ENCODE assay signal across 33 cellular contexts in the genomic region with DNA sequence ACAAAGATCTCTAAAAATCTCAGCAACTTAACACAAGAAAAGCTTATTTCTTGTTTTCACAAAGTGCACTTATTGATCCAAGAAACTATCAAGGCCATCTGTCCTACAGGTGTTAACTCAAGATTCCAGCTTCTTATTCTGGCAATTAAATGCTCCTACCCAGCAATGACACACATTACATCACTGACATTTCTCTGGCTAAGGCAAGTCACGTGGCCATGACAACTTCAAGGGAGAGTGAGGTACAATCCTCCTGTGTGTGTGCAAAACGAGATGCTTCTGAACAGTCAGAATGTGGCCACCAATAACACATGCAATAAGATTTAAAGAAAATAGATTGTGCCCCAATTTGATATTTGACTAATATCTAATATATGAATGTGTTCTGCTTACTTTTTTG.
"Had no signal": no experiment of that assay in that cellular context is flagged by ENCODE, and none has a peak within 500 bp of the region (broad histone marks: within the 10 kb centered on the region; RNA-seq: fewer than 3 reads in every experiment).

No MANE protein-coding gene starts in this region.

- H3K4me1 ChIP-seq: adrenal gland had no signal

- H3K27ac ChIP-seq: adrenal gland, cardiac muscle cell, VCaP had no signal

- DNase-seq: activated B cell treated with CpG ODN at 0.5 μM for 24 hours; activated CD4-positive, alpha-beta memory T cell treated with anti-CD3 and anti-CD28 coated beads for 36 hours; activated CD4-positive, alpha-beta T cell treated with anti-CD3 and anti-CD28 coated beads for 4 hours; activated CD4-positive, alpha-beta T cell treated with anti-CD3 and anti-CD28 coated beads, Interleukin-2, amount 10 ng/mL, durations not matched to agents 24 days and 14 days; activated CD4-positive, alpha-beta T cell treated with anti-CD3 and anti-CD28 coated beads, Interleukin-2, amount 50 U/mL, for 1 hour; activated CD4-positive, alpha-beta T cell treated with anti-CD3 and anti-CD28 coated beads, Interleukin-2, amount 50 U/mL, for 4 hours; activated CD4-positive, CD25-positive, alpha-beta regulatory T cell treated with anti-CD3 and anti-CD28 coated beads, Interleukin-2, amount 50 U/mL, for 72 hours; activated CD8-positive, alpha-beta memory T cell treated with anti-CD3 and anti-CD28 coated beads, Interleukin-2, amount 50 U/mL, for 4 hours; activated CD8-positive, alpha-beta T cell treated with anti-CD3 and anti-CD28 coated beads for 36 hours; activated effector memory CD4-positive, alpha-beta T cell treated with anti-CD3 and anti-CD28 coated beads, Interleukin-2, amount 50 U/mL, for 16 hours; activated gamma-delta T cell treated with Interleukin-2 at 50 U/mL for 16 hours; activated naive CD4-positive, alpha-beta T cell; activated naive CD4-positive, alpha-beta T cell treated with anti-CD3 and anti-CD28 coated beads for 36 hours; activated naive CD4-positive, alpha-beta T cell treated with anti-CD3 and anti-CD28 coated beads, Interleukin-2, amount 50 U/mL, for 16 hours; activated naive CD8-positive, alpha-beta T cell treated with anti-CD3 and anti-CD28 coated beads for 36 hours; activated T-cell treated with anti-CD3 and anti-CD28 coated beads for 4 hours; activated T-cell treated with anti-CD3 and anti-CD28 coated beads, Interleukin-2, amount 50 U/mL, for 1 hour; activated T-cell treated with anti-CD3 and anti-CD28 coated beads, Interleukin-2, amount 50 U/mL, for 4 hours; activated T-cell treated with anti-CD3 and anti-CD28 coated beads, Interleukin-2, amount 50 U/mL, for 72 hours; adrenal gland; amniotic stem cell; aorta; caudate nucleus; cerebellar nuclear complex; T-helper 2 cell; T-helper 9 cell had no signal

- ATAC-seq: activated CD8-positive, alpha-beta T cell treated with anti-CD3 and anti-CD28 coated beads for 36 hours; activated naive CD4-positive, alpha-beta T cell treated with anti-CD3 and anti-CD28 coated beads, Interleukin-2, amount 50 U/mL, for 72 hours; activated T-cell treated with anti-CD3 and anti-CD28 coated beads, Interleukin-2, amount 50 U/mL, for 4 hours; activated T-cell treated with anti-CD3 and anti-CD28 coated beads, Interleukin-2, amount 50 U/mL, for 72 hours; activated T-helper 17 cell treated with anti-CD3 and anti-CD28 coated beads, Interleukin-2, amount 50 U/mL, for 72 hours had no signal

- FAIRE-seq: astrocyte, bronchial epithelial cell, TTC549 had no signal

- H3K9me3 ChIP-seq: adrenal gland had no signal

- H3K4me3 ChIP-seq: adrenal gland, cardiac muscle cell had no signal

- H3K36me3 ChIP-seq: adrenal gland, cardiac muscle cell had no signal

- H3K27me3 ChIP-seq: adrenal gland, cardiac muscle cell had no signal
